8 cellular contexts compared by ENCODE assay signal in genomic region chr11:117144477-117145392, GRCh38. TPM values are rescaled to one million over a fixed set of nuclear protein-coding genes. Genes with fewer than 3 reads are reported as not detected.
DNase-seq lines count a peak whose midpoint lies in the region; ATAC-seq and TF ChIP-seq lines count a peak whose summit lies in the region.

No MANE protein-coding gene starts in this region.

- H3K9me3 Mint-ChIP-seq in Calu3 (ENCODE audit: low read depth, unreplicated experiment) (no peaks in the 10 kb centered on the region), osteocyte (ENCODE audit: unreplicated experiment) (no peaks in the 10 kb centered on the region)

- H3K36me3 Mint-ChIP-seq in Calu3 (ENCODE audit: insufficient read depth, unreplicated experiment) = peaks cover 44% of the 10 kb centered on the region
- H3K36me3 Mint-ChIP-seq in osteocyte (ENCODE audit: unreplicated experiment) = peaks cover 10% of the 10 kb centered on the region

- H3K27me3 Mint-ChIP-seq in Calu3 (ENCODE audit: unreplicated experiment) (no peaks in the 10 kb centered on the region), osteocyte (ENCODE audit: unreplicated experiment) (peaks cover 5% of the 10 kb centered on the region)

- H3K4me3 Mint-ChIP-seq in Calu3 (ENCODE audit: low read depth, unreplicated experiment) (peak overlapping the region; percentile 90), osteocyte (ENCODE audit: unreplicated experiment) (peak overlapping the region; percentile 96)

- intact Hi-C loops in Calu3 (cut with micrococcal nuclease; ENCODE audit: unreplicated experiment) = no loop called here

- peaks cover 5% of the 10 kb centered on the region for H3K36me3 ChIP-seq in cardiac muscle cell

- CTCF ChIA-PET in Calu3 (lab: Charles Lee) = interaction anchor here (0.6 to 1.7 kb wide), 5 partner anchors 11 to 146 kb away, joined by 3 to 6 read pairs (median 4); no protein-coding TSS in a partner anchor

- H3K27ac ChIP-seq in cardiac muscle cell = peak overlapping the region; percentile 86

- no peaks in the 10 kb centered on the region for H3K9me3 ChIP-seq in cardiac muscle cell (ENCODE audit: low read depth)

- TF ChIP-seq CTCF in Calu3 (IDR thresholded peaks at IDR 0.05; ENCODE audit: unreplicated experiment) = no peak
- no peak for TF ChIP-seq CTCF in cardiac muscle cell (IDR thresholded peaks at IDR 0.05; ENCODE audit: low read depth, low read length)
- TF ChIP-seq CTCF in osteocyte (IDR thresholded peaks at IDR 0.05) = no peak

- H3K27ac Mint-ChIP-seq in Calu3 (ENCODE audit: unreplicated experiment) = peak overlapping the region; percentile 92
- H3K27ac Mint-ChIP-seq in osteocyte (ENCODE audit: unreplicated experiment) = peak overlapping the region; percentile 93

- no TSS peak for BruUV-seq in Calu3 (replicated peaks; lab: Mats Ljungman, UMichigan)

- no peaks in the 10 kb centered on the region for H3K27me3 ChIP-seq in cardiac muscle cell

- peaks cover 12% of the 10 kb centered on the region for H3K4me1 ChIP-seq in cardiac muscle cell (ENCODE audit: low read depth)

- peak; percentile 51 for ATAC-seq in GM19438 (IDR thresholded peaks at IDR 0.05; ENCODE audit: low read depth, unreplicated experiment)
- ATAC-seq in HG03442 (IDR thresholded peaks at IDR 0.05; ENCODE audit: unreplicated experiment) = peak; percentile 47

- H3K4me1 Mint-ChIP-seq in Calu3 (ENCODE audit: low read depth, unreplicated experiment) (no peaks in the 10 kb centered on the region), osteocyte (ENCODE audit: unreplicated experiment) (peaks cover 35% of the 10 kb centered on the region)

- peak; percentile 44 for DNase-seq in Calu3
- DNase-seq in RKO (ENCODE audit: low spot score) = peak; percentile 86
- DNase-seq in amniotic epithelial cell (ENCODE audit: low read depth) = peak; percentile 85
- DNase-seq in cardiac muscle cell (ENCODE audit: low read depth in 1 of 2, low spot score in 1 of 2) = peak; percentile 78 to 83
- no peak for DNase-seq in osteocyte (ENCODE audit: extremely low spot score, unreplicated experiment)
- no peak for DNase-seq in T1000 (lab: John Stamatoyannopoulos, UW)

- peak overlapping the region; percentile 67 for H3K4me3 ChIP-seq in cardiac muscle cell

RNA-seq across cellular contexts. Expression of gene PAFAH1B2, which starts 0.6 kb away (rescaled TPM):
- 66.7 and 74.5 TPM in 2 replicates for total RNA-seq in Calu3 (2022)
- total RNA-seq in cardiac muscle cell = 58.7 and 71.8 TPM in 2 replicates
- 25.6 and 25.8 TPM in 2 replicates for polyA plus RNA-seq in cardiac muscle cell
- 82.7 and 84.5 TPM in 2 replicates for total RNA-seq in osteocyte

RNA-seq across cellular contexts. Expression of gene SIDT2, which starts 33.8 kb away (rescaled TPM):
- total RNA-seq in Calu3 (2022) = 12.2 and 15.4 TPM in 2 replicates
- total RNA-seq in cardiac muscle cell = 27.1 and 32.9 TPM in 2 replicates
- polyA plus RNA-seq in cardiac muscle cell = 10.3 and 16.1 TPM in 2 replicates
- 65.5 and 67.3 TPM in 2 replicates for total RNA-seq in osteocyte

RNA-seq across cellular contexts. Expression of gene SIK3, which starts 46.5 kb away (rescaled TPM):
- total RNA-seq in Calu3 (2022) = 17.4 and 20.6 TPM in 2 replicates
- total RNA-seq in cardiac muscle cell = 27.4 and 58.5 TPM in 2 replicates
- polyA plus RNA-seq in cardiac muscle cell = 29.1 and 39.7 TPM in 2 replicates
- 29.3 and 29.5 TPM in 2 replicates for total RNA-seq in osteocyte

RNA-seq across cellular contexts. Expression of gene TAGLN, which starts 54.4 kb away (rescaled TPM):
- total RNA-seq in Calu3 (2022) (4.6 and 6.6 TPM in 2 replicates), cardiac muscle cell (82.5 and 1,828 TPM in 2 replicates), osteocyte (711 and 715 TPM in 2 replicates)
- polyA plus RNA-seq in cardiac muscle cell = 65.2 and 1,052 TPM in 2 replicates

Comparison
In these comparisons a context has a peak if more than half of its experiments do, and no peak if none do; other contexts are left out.
1. DNase-seq: peak in Calu3 (single experiment), RKO (single experiment), amniotic epithelial cell (single experiment) and cardiac muscle cell (2 of 2); none in osteocyte (single experiment) and T1000 (single experiment).